8 cellular contexts compared by ENCODE assay signal in genomic region chr19:41706741-41707501, GRCh38. TPM values are rescaled to one million over a fixed set of nuclear protein-coding genes. Genes with fewer than 3 reads are reported as not detected.
DNase-seq lines count a peak whose midpoint lies in the region; ATAC-seq and TF ChIP-seq lines count a peak whose summit lies in the region.

No MANE protein-coding gene starts in this region.

- CTCF ChIA-PET in CD8-positive, alpha-beta T cell (lab: Charles Lee) = interaction anchor here (0.6 to 2.4 kb wide), 21 partner anchors 9 to 250 kb away, joined by 3 to 17 read pairs (median 5); no protein-coding TSS in a partner anchor

- no peaks in the 10 kb centered on the region for H3K9me3 ChIP-seq in CD8-positive, alpha-beta T cell (ENCODE audit: low read length)
- no peaks in the 10 kb centered on the region for H3K9me3 ChIP-seq in mucosa of rectum (ENCODE audit: control insufficient read depth in 2 of 2, low read length in 2 of 2)

- no peaks in the 10 kb centered on the region for H3K36me3 ChIP-seq in CD8-positive, alpha-beta T cell (ENCODE audit: insufficient read depth, low read length)
- H3K36me3 ChIP-seq in mucosa of rectum (ENCODE audit: control insufficient read depth in 2 of 2, insufficient read depth in 2 of 2, low read length in 2 of 2) = peaks cover 16 to 21% of the 10 kb centered on the region in 2 donors

- intact Hi-C loops in CD8-positive, alpha-beta T cell (cut with DNase I, micrococcal nuclease) = loop anchor here (1.0 to 2.0 kb wide), 2 partner anchors 39 to 78 kb away; no protein-coding TSS in a partner anchor

- H3K9ac ChIP-seq in mucosa of rectum (ENCODE audit: low read depth in 1 of 2, low read length in 2 of 2) = peak overlapping the region; percentile 47 to 79

- H3K27me3 Mint-ChIP-seq in CD8-positive, alpha-beta T cell (ENCODE audit: low read depth) = peaks cover 36% of the 10 kb centered on the region
- H3K27me3 Mint-ChIP-seq in stimulated activated naive CD8-positive, alpha-beta T cell treated with anti-CD3 and anti-CD28 coated beads, Interleukin-15, amount 100 ng/mL, for 72 hours = peaks cover 73% of the 10 kb centered on the region

- H3K4me1 ChIP-seq in CD8-positive, alpha-beta T cell (ENCODE audit: insufficient read depth, low read length) = no peaks in the 10 kb centered on the region
- H3K4me1 ChIP-seq in mucosa of rectum (ENCODE audit: control insufficient read depth in 2 of 2, insufficient read depth in 2 of 2, low read length in 2 of 2) = peaks cover 21 to 29% of the 10 kb centered on the region in 2 donors

- H3K9me3 Mint-ChIP-seq in CD8-positive, alpha-beta T cell = no peaks in the 10 kb centered on the region
- H3K9me3 Mint-ChIP-seq in stimulated activated naive CD8-positive, alpha-beta T cell treated with anti-CD3 and anti-CD28 coated beads, Interleukin-15, amount 100 ng/mL, for 72 hours = no peaks in the 10 kb centered on the region

- H3K27ac Mint-ChIP-seq in CD8-positive, alpha-beta T cell = no peak overlapping the region
- no peak overlapping the region for H3K27ac Mint-ChIP-seq in stimulated activated naive CD8-positive, alpha-beta T cell treated with anti-CD3 and anti-CD28 coated beads, Interleukin-15, amount 100 ng/mL, for 72 hours

- peaks cover 13% of the 10 kb centered on the region for H3K27me3 ChIP-seq in CD8-positive, alpha-beta T cell (ENCODE audit: insufficient read depth, low read length)
- peaks cover 0 to 5% of the 10 kb centered on the region in 2 donors for H3K27me3 ChIP-seq in mucosa of rectum (ENCODE audit: control insufficient read depth in 2 of 2, insufficient read depth in 2 of 2, low read length in 2 of 2)

- H3K27ac ChIP-seq in CD8-positive, alpha-beta T cell (ENCODE audit: low read depth, low read length) = no peak overlapping the region
- peak overlapping the region; percentile 86 to 89 for H3K27ac ChIP-seq in mucosa of rectum (ENCODE audit: low read depth in 2 of 2, low read length in 2 of 2)

- TF ChIP-seq CTCF in CD8-positive, alpha-beta T cell (IDR thresholded peaks at IDR 0.05) = peak; percentile 99

- no peaks in the 10 kb centered on the region for H3K36me3 Mint-ChIP-seq in CD8-positive, alpha-beta T cell

- peak; percentile 93 for ATAC-seq in CD8-positive, alpha-beta T cell
- ATAC-seq in HG02678 (IDR thresholded peaks at IDR 0.05; ENCODE audit: unreplicated experiment) = peak; percentile 50
- peak; percentile 95 for ATAC-seq in stimulated activated naive CD8-positive, alpha-beta T cell treated with anti-CD3 and anti-CD28 coated beads, Interleukin-15, amount 100 ng/mL, for 72 hours

- H3K4me3 Mint-ChIP-seq in CD8-positive, alpha-beta T cell = peak overlapping the region; percentile 65
- H3K4me3 Mint-ChIP-seq in stimulated activated naive CD8-positive, alpha-beta T cell treated with anti-CD3 and anti-CD28 coated beads, Interleukin-15, amount 100 ng/mL, for 72 hours = peak overlapping the region; percentile 66 to 73

- H3K4me3 ChIP-seq in CD8-positive, alpha-beta T cell (ENCODE audit: low read depth, low read length) = peak overlapping the region; percentile 46
- peak overlapping the region; percentile 62 to 63 for H3K4me3 ChIP-seq in mucosa of rectum (ENCODE audit: low read length in 2 of 2)

- POLR2A ChIA-PET in CD8-positive, alpha-beta T cell (lab: Charles Lee) = no interaction called here

- DNase-seq in CD8-positive, alpha-beta T cell = peak; percentile 40 to 78 (median 66)
- DNase-seq in NCI-H69 (lab: John Stamatoyannopoulos, UW) = peak; percentile 90
- DNase-seq in activated CD4-positive, alpha-beta T cell treated with anti-CD3 and anti-CD28 coated beads, Interleukin-2, amount 50 U/mL, for 48 hours = peak; percentile 76 to 80
- DNase-seq in effector CD8-positive, alpha-beta T cell (lab: John Stamatoyannopoulos, UW) = peak; percentile 53
- DNase-seq in stimulated activated naive CD8-positive, alpha-beta T cell treated with anti-CD3 and anti-CD28 coated beads, Interleukin-15, amount 100 ng/mL, for 72 hours = peak; percentile 75 to 78
- no peak for DNase-seq in cerebellar nuclear complex (lab: John Stamatoyannopoulos, UW)

- H3K4me1 Mint-ChIP-seq in CD8-positive, alpha-beta T cell (ENCODE audit: low read depth) = peaks cover 5% of the 10 kb centered on the region
- peaks cover 11% of the 10 kb centered on the region for H3K4me1 Mint-ChIP-seq in stimulated activated naive CD8-positive, alpha-beta T cell treated with anti-CD3 and anti-CD28 coated beads, Interleukin-15, amount 100 ng/mL, for 72 hours

RNA-seq across cellular contexts. Expression of gene CEACAM5, which starts 1.5 kb away (rescaled TPM):
- not detected for total RNA-seq in CD8-positive, alpha-beta T cell

RNA-seq across cellular contexts. Expression of gene CEACAM7, which starts 18.9 kb away (rescaled TPM):
- total RNA-seq in CD8-positive, alpha-beta T cell = not detected

RNA-seq across cellular contexts. Expression of gene CEACAM6, which starts 48.4 kb away (rescaled TPM):
- total RNA-seq in CD8-positive, alpha-beta T cell = not detected

Comparison
In these comparisons a context has a peak if more than half of its experiments do, and no peak if none do; other contexts are left out.
1. DNase-seq: peak in CD8-positive, alpha-beta T cell (7 of 7), NCI-H69 (single experiment), activated CD4-positive, alpha-beta T cell treated with anti-CD3 and anti-CD28 coated beads, Interleukin-2, amount 50 U/mL, for 48 hours (2 of 2), effector CD8-positive, alpha-beta T cell (single experiment) and stimulated activated naive CD8-positive, alpha-beta T cell treated with anti-CD3 and anti-CD28 coated beads, Interleukin-15, amount 100 ng/mL, for 72 hours (2 of 2); none in cerebellar nuclear complex (0 of 2).
2. Peak in every context shown above with its lines, with median percentiles within 50 percentile points of each other: ATAC-seq.